ENCODE assay signal across 1 cellular context in the genomic region with DNA sequence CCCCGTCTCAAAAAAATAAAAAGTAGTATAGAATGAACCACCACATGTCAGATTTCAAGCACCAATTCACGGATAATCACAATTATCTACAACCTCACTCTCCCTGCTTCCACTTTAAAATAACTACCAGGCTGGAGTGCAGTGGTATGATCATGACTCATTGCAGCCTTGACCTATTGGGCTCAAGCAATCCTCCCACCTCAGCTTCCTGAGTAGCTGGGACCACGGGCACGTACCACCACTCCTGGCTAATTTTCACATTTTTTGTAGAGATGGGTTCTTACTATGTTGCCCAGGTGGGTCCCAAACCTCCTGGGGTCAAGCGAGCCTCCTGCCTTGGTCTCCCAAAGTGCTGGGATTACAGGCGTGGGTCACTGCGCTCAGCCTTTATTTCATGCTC.
TF ChIP-seq lines count a peak whose summit lies in the region.

No MANE protein-coding gene starts in this region.

TF ChIP-seq in GM12878, 131 proteins besides CTCF, POLR2A, EP300 and RAD21:
- TF ChIP-seq POLR2AphosphoS5 (IDR thresholded peaks at IDR 0.05; ENCODE audit: low read length): 0 out of 2 replicates have a peak, but pooled peaks have one; percentile 21
- no peak for TF ChIP-seq RFX5 (IDR thresholded peaks at IDR 0.05; ENCODE audit: low read depth, low read length)
- no peak for TF ChIP-seq POLR2AphosphoS2 (IDR thresholded peaks at IDR 0.05; ENCODE audit: low read depth, low read length)
- TF ChIP-seq GABPA (IDR thresholded peaks at IDR 0.05; ENCODE audit: low read depth): no peak
